Comparison of ENCODE assay signal across 22 cellular contexts in genomic region chr2:128286011-128286721, GRCh38. TPM values are rescaled to one million over a fixed set of nuclear protein-coding genes. Genes with fewer than 3 reads are reported as not detected.
DNase-seq lines count a peak whose midpoint lies in the region; ATAC-seq and TF ChIP-seq lines count a peak whose summit lies in the region.
"Had no signal": no experiment of that assay in that cellular context is flagged by ENCODE, and none has a peak within 500 bp of the region (broad histone marks: within the 10 kb centered on the region; RNA-seq: fewer than 3 reads in every experiment).

No MANE protein-coding gene starts in this region.

- H3K27me3 Mint-ChIP-seq in mesothelial cell of epicardium (ENCODE audit: low read depth) = no peaks in the 10 kb centered on the region
- H3K27me3 Mint-ChIP-seq in natural killer cell treated with Interleukin-12 subunit alpha and Interleukin-12 subunit beta and Interleukin-15 and Interleukin-18, amount 100 ng/mL, for 72 hours = no peaks in the 10 kb centered on the region
- H3K27me3 Mint-ChIP-seq: B cell had no signal

- no peak overlapping the region for H3K4me3 Mint-ChIP-seq in mesothelial cell of epicardium
- H3K4me3 Mint-ChIP-seq in natural killer cell treated with Interleukin-12 subunit alpha and Interleukin-12 subunit beta and Interleukin-15 and Interleukin-18, amount 100 ng/mL, for 72 hours = no peak overlapping the region
- H3K4me3 Mint-ChIP-seq: activated T-cell treated with anti-CD3 and anti-CD28 coated beads, Interleukin-2, amount 50 U/mL, for 4 hours; B cell; neural crest cell; T-helper 1 cell treated with Interleukin-12 subunit alpha and Interleukin-12 subunit beta and Interleukin-4 antibody, amounts not matched to agents 30 μg/mL and 1 μg/mL, for 36 hours had no signal

- H3K27ac Mint-ChIP-seq in mesothelial cell of epicardium = peak overlapping the region; percentile 53
- no peak overlapping the region for H3K27ac Mint-ChIP-seq in natural killer cell treated with Interleukin-12 subunit alpha and Interleukin-12 subunit beta and Interleukin-15 and Interleukin-18, amount 100 ng/mL, for 72 hours
- H3K27ac Mint-ChIP-seq: B cell; T-helper 1 cell treated with Interleukin-12 subunit alpha and Interleukin-12 subunit beta and Interleukin-4 antibody, amounts not matched to agents 30 μg/mL and 1 μg/mL, for 36 hours had no signal

- no peak for ATAC-seq in left ventricle myocardium superior
- no peak for ATAC-seq in natural killer cell treated with Interleukin-12 subunit alpha and Interleukin-12 subunit beta and Interleukin-15 and Interleukin-18, amount 100 ng/mL, for 72 hours
- ATAC-seq: activated T-cell treated with anti-CD3 and anti-CD28 coated beads, Interleukin-2, amount 50 U/mL, for 4 hours had no signal

- intact Hi-C loops in adrenal gland (cut with DNase I) (no loop called here), left ventricle myocardium superior (cut with micrococcal nuclease) (no loop called here)

- WGBS in adrenal gland, 4 donors = 32 to 51% (median 50%) methylated on average over 8 to 13 of the region's 13 CpGs

- TF ChIP-seq CTCF in adrenal gland (IDR thresholded peaks at IDR 0.05) (peak in 2 of 6 experiments; percentile 13 to 16), mesothelial cell of epicardium (IDR thresholded peaks at IDR 0.05; ENCODE audit: unreplicated experiment) (no peak)

- no peak overlapping the region for H3K4me2 ChIP-seq in BLaER1
- H3K4me2 ChIP-seq: KMS-11 had no signal

- TF ChIP-seq POLR2A in adrenal gland (IDR thresholded peaks at IDR 0.05) = peak in 1 of 2 donors; percentile 39

- no peaks in the 10 kb centered on the region for H3K9me3 ChIP-seq in BLaER1
- H3K9me3 ChIP-seq in adrenal gland (replicated peaks in 1 of 3) = no peaks in the 10 kb centered on the region
- no peaks in the 10 kb centered on the region for H3K9me3 ChIP-seq in effector memory CD4-positive, alpha-beta T cell (ENCODE audit: control insufficient read depth, low read length)
- H3K9me3 ChIP-seq: upper lobe of left lung had no signal

- peaks cover 27% of the 10 kb centered on the region for H3K4me1 Mint-ChIP-seq in mesothelial cell of epicardium
- peaks cover 13 to 22% of the 10 kb centered on the region in 2 donors for H3K4me1 Mint-ChIP-seq in natural killer cell treated with Interleukin-12 subunit alpha and Interleukin-12 subunit beta and Interleukin-15 and Interleukin-18, amount 100 ng/mL, for 72 hours (ENCODE audit: low read depth in 2 of 2)

- peaks cover 4% of the 10 kb centered on the region for H3K9me3 Mint-ChIP-seq in mesothelial cell of epicardium
- no peaks in the 10 kb centered on the region for H3K9me3 Mint-ChIP-seq in natural killer cell treated with Interleukin-12 subunit alpha and Interleukin-12 subunit beta and Interleukin-15 and Interleukin-18, amount 100 ng/mL, for 72 hours
- H3K9me3 Mint-ChIP-seq: activated T-cell treated with anti-CD3 and anti-CD28 coated beads, Interleukin-2, amount 50 U/mL, for 4 hours; neural crest cell; T-helper 1 cell treated with Interleukin-12 subunit alpha and Interleukin-12 subunit beta and Interleukin-4 antibody, amounts not matched to agents 30 μg/mL and 1 μg/mL, for 36 hours had no signal

- H3K36me3 ChIP-seq in BLaER1 = peaks cover 32% of the 10 kb centered on the region
- no peaks in the 10 kb centered on the region for H3K36me3 ChIP-seq in adrenal gland (replicated peaks in 1 of 2)
- H3K36me3 ChIP-seq in effector memory CD4-positive, alpha-beta T cell (ENCODE audit: control insufficient read depth, insufficient read depth, low read length) = no peaks in the 10 kb centered on the region

- H3K27me3 ChIP-seq in BLaER1 (no peaks in the 10 kb centered on the region), adrenal gland (no peaks in the 10 kb centered on the region)
- H3K27me3 ChIP-seq in effector memory CD4-positive, alpha-beta T cell (replicated peaks; ENCODE audit: control insufficient read depth, insufficient read depth, low read length, poor library complexity, severe bottlenecking) = no peaks in the 10 kb centered on the region
- H3K27me3 ChIP-seq: SJSA1, upper lobe of left lung had no signal

- peaks cover 100% of the 10 kb centered on the region for H4K20me1 ChIP-seq in BLaER1

- H3K4me1 ChIP-seq in BLaER1 = peaks cover 100% of the 10 kb centered on the region
- peaks cover 42 to 69% of the 10 kb centered on the region in 2 donors for H3K4me1 ChIP-seq in adrenal gland (replicated peaks in 1 of 2)
- no peaks in the 10 kb centered on the region for H3K4me1 ChIP-seq in effector memory CD4-positive, alpha-beta T cell (ENCODE audit: control insufficient read depth, insufficient read depth, low read length, poor library complexity, severe bottlenecking)

- no peak overlapping the region for H3K9ac ChIP-seq in BLaER1
- H3K9ac ChIP-seq: KMS-11 had no signal

- DNase-seq in adrenal gland = peak in 5 of 7 donors; percentile 55 to 80 (median 61)
- DNase-seq in left ventricle myocardium superior = peak; percentile 39
- no peak for DNase-seq in mesothelial cell of epicardium (ENCODE audit: low spot score in 2 of 2, unreplicated experiment in 2 of 2)
- DNase-seq in A172 (ENCODE audit: low spot score) = no peak
- DNase-seq in SKM-1 (lab: John Stamatoyannopoulos, UW; ENCODE audit: unreplicated experiment) = no peak
- no peak for DNase-seq in natural killer cell treated with Interleukin-12 subunit alpha and Interleukin-12 subunit beta and Interleukin-15 and Interleukin-18, amount 100 ng/mL, for 72 hours (ENCODE audit: low spot score)
- DNase-seq in effector memory CD4-positive, alpha-beta T cell = no peak
- DNase-seq: activated CD4-positive, alpha-beta T cell treated with anti-CD3 and anti-CD28 coated beads for 48 hours; activated naive CD4-positive, alpha-beta T cell; activated T-cell treated with anti-CD3 and anti-CD28 coated beads, Interleukin-2, amount 50 U/mL, for 4 hours; NCI-H1436 treated with DMSO at 0.1 percent for 48 hours; NCI-H510A treated with DMSO at 0.1 percent for 48 hours; NK-92 treated with Interleukin-12 subunit alpha and Interleukin-12 subunit beta, amount 100 ng/mL, for 24 hours; stimulated activated CD8-positive, alpha-beta memory T cell treated with anti-CD3 and anti-CD28 coated beads, Interleukin-4, amount 100 ng/mL, for 48 hours; upper lobe of left lung had no signal

- H3K36me3 Mint-ChIP-seq in mesothelial cell of epicardium = peaks cover 10% of the 10 kb centered on the region
- H3K36me3 Mint-ChIP-seq in natural killer cell treated with Interleukin-12 subunit alpha and Interleukin-12 subunit beta and Interleukin-15 and Interleukin-18, amount 100 ng/mL, for 72 hours = no peaks in the 10 kb centered on the region

- no peak overlapping the region for H3K4me3 ChIP-seq in BLaER1
- H3K4me3 ChIP-seq in adrenal gland = no peak overlapping the region
- no peak overlapping the region for H3K4me3 ChIP-seq in effector memory CD4-positive, alpha-beta T cell (ENCODE audit: insufficient read depth, low read depth, low read length, poor library complexity, severe bottlenecking)
- H3K4me3 ChIP-seq: coronary artery, SJSA1, upper lobe of left lung had no signal

- H3K27ac ChIP-seq in BLaER1 (peak overlapping the region; percentile 38; the same call in 1 of the 2 replicates), adrenal gland (peak overlapping the region in 4 of 5 donors; percentile 71 to 87 (median 78))
- no peak overlapping the region for H3K27ac ChIP-seq in effector memory CD4-positive, alpha-beta T cell (ENCODE audit: insufficient read depth, low read length, poor library complexity, severe bottlenecking)
- H3K27ac ChIP-seq: coronary artery, KMS-11, SJSA1, upper lobe of left lung had no signal

RNA-seq across cellular contexts. Expression of gene HS6ST1, which starts 32.5 kb away (rescaled TPM):
- total RNA-seq in adrenal gland = 100 to 1,000 TPM in 6 of 8 donors, 10 to 100 TPM in 2; 74.5 to 262 (median 149) TPM
- polyA plus RNA-seq in adrenal gland = 10 to 100 TPM; 20.5 to 40.0 (median 35.1) TPM
- total RNA-seq in left ventricle myocardium superior = 35.2 TPM
- total RNA-seq in mesothelial cell of epicardium = 139 to 141 TPM (median 141 TPM) in 3 replicates
- 33.7 and 45.8 TPM in 2 replicates for total RNA-seq in A172 (2014; rRNA removed; shearing (Covaris generic))
- 10 to 100 TPM; 17.5 to 25.5 TPM for total RNA-seq in natural killer cell treated with Interleukin-12 subunit alpha and Interleukin-12 subunit beta and Interleukin-15 and Interleukin-18, amount 100 ng/mL, for 72 hours

Comparison
In these comparisons a context has a peak if more than half of its experiments do, and no peak if none do; other contexts are left out.
1. DNase-seq: peak in adrenal gland (5 of 7) and left ventricle myocardium superior (single experiment); none in mesothelial cell of epicardium (0 of 2), A172 (single experiment), SKM-1 (single experiment), natural killer cell treated with Interleukin-12 subunit alpha and Interleukin-12 subunit beta and Interleukin-15 and Interleukin-18, amount 100 ng/mL, for 72 hours (single experiment) and effector memory CD4-positive, alpha-beta T cell (0 of 3).